Comparison of ENCODE assay signal across 8 cellular contexts in genomic region chr6:150417899-150418824, GRCh38. TPM values are rescaled to one million over a fixed set of nuclear protein-coding genes. Genes with fewer than 3 reads are reported as not detected.
DNase-seq lines count a peak whose midpoint lies in the region; ATAC-seq and TF ChIP-seq lines count a peak whose summit lies in the region.

No MANE protein-coding gene starts in this region.

- H3K4me1 Mint-ChIP-seq in CD14-positive monocyte, result peaks cover 17% of the 10 kb centered on the region
- H3K4me1 Mint-ChIP-seq in activated T-helper 17 cell treated with anti-CD3 and anti-CD28 coated beads, Interleukin-2, amount 50 U/mL, for 72 hours, result peaks cover 7% of the 10 kb centered on the region

- peak overlapping the region; percentile 70 for H3K4me2 ChIP-seq in parathyroid adenoma (ENCODE audit: low read length)

- H3K4me1 ChIP-seq in parathyroid adenoma, result peaks cover 3% of the 10 kb centered on the region

- peak overlapping the region in 3 of 7 donors; percentile 36 to 42 (median 38) for H3K27ac Mint-ChIP-seq in CD14-positive monocyte
- peak overlapping the region; percentile 50 for H3K27ac Mint-ChIP-seq in activated T-helper 17 cell treated with anti-CD3 and anti-CD28 coated beads, Interleukin-2, amount 50 U/mL, for 72 hours

- H3K27me3 Mint-ChIP-seq in CD14-positive monocyte (ENCODE audit: low read depth in 3 of 3), result peaks cover 9 to 12% (median 10%) of the 10 kb centered on the region in 3 donors
- H3K27me3 Mint-ChIP-seq in activated T-helper 17 cell treated with anti-CD3 and anti-CD28 coated beads, Interleukin-2, amount 50 U/mL, for 72 hours, result peaks cover 34% of the 10 kb centered on the region

- H3K4me3 ChIP-seq in parathyroid adenoma (ENCODE audit: low read depth, low read length), result peak overlapping the region; percentile 3

- H3K36me3 Mint-ChIP-seq in CD14-positive monocyte, result no peaks in the 10 kb centered on the region
- H3K36me3 Mint-ChIP-seq in activated T-helper 17 cell treated with anti-CD3 and anti-CD28 coated beads, Interleukin-2, amount 50 U/mL, for 72 hours (ENCODE audit: low read depth), result no peaks in the 10 kb centered on the region

- DNase-seq in CD14-positive monocyte (ENCODE audit: low spot score) (no peak), NCI-H345 treated with DMSO at 0.1 percent for 48 hours (lab: John Stamatoyannopoulos, UW; ENCODE audit: unreplicated experiment) (peak; percentile 65), globus pallidus (ENCODE audit: low spot score) (peak; percentile 71), islet precursor cell (no peak)

- H2AFZ ChIP-seq in parathyroid adenoma, result peak overlapping the region; percentile 85

- TF ChIP-seq CTCF in CD14-positive monocyte (IDR thresholded peaks at IDR 0.05) (peak; percentile 40), parathyroid adenoma (IDR thresholded peaks at IDR 0.05) (peak; percentile 83)

- ATAC-seq in GM18508 (IDR thresholded peaks at IDR 0.05; ENCODE audit: insufficient read depth, unreplicated experiment) (peak; percentile 69), HG03159 (IDR thresholded peaks at IDR 0.05; ENCODE audit: unreplicated experiment) (peak; percentile 80)
- ATAC-seq in activated T-helper 17 cell treated with anti-CD3 and anti-CD28 coated beads, Interleukin-2, amount 50 U/mL, for 72 hours (replicated peaks), result peak; percentile 81

- H3K79me2 ChIP-seq in parathyroid adenoma, result peaks cover 3% of the 10 kb centered on the region

- intact Hi-C loops in CD14-positive monocyte (cut with micrococcal nuclease), result loop anchor here (10.0 kb wide), 1 partner anchor 397 kb away; no protein-coding TSS in a partner anchor

- no peaks in the 10 kb centered on the region for H3K9me3 ChIP-seq in parathyroid adenoma (ENCODE audit: control insufficient read depth, low read length)

- no peaks in the 10 kb centered on the region for H3K36me3 ChIP-seq in parathyroid adenoma (ENCODE audit: control insufficient read depth, insufficient read depth, low read length)

- H3K9me3 Mint-ChIP-seq in CD14-positive monocyte, result peaks cover 5 to 18% (median 6%) of the 10 kb centered on the region in 7 donors
- peaks cover 4% of the 10 kb centered on the region for H3K9me3 Mint-ChIP-seq in activated T-helper 17 cell treated with anti-CD3 and anti-CD28 coated beads, Interleukin-2, amount 50 U/mL, for 72 hours

- peak overlapping the region; percentile 61 to 79 for H3K4me3 Mint-ChIP-seq in CD14-positive monocyte
- peak overlapping the region; percentile 77 for H3K4me3 Mint-ChIP-seq in activated T-helper 17 cell treated with anti-CD3 and anti-CD28 coated beads, Interleukin-2, amount 50 U/mL, for 72 hours

- no peaks in the 10 kb centered on the region for H3K27me3 ChIP-seq in parathyroid adenoma (ENCODE audit: control insufficient read depth, insufficient read depth, low read length)

- no peak overlapping the region for H3K9ac ChIP-seq in parathyroid adenoma

- peak overlapping the region; percentile 73 for H3K27ac ChIP-seq in parathyroid adenoma

RNA-seq across cellular contexts. Expression of gene IYD, which starts 49.4 kb away (rescaled TPM):
- not detected for polyA plus RNA-seq in CD14-positive monocyte
- not detected for total RNA-seq in activated T-helper 17 cell treated with anti-CD3 and anti-CD28 coated beads, Interleukin-2, amount 50 U/mL, for 72 hours

Comparison
In these comparisons a context has a peak if more than half of its experiments do, and no peak if none do; other contexts are left out.
1. DNase-seq: peak in NCI-H345 treated with DMSO at 0.1 percent for 48 hours (single experiment) and globus pallidus (single experiment); none in CD14-positive monocyte (single experiment) and islet precursor cell (single experiment).
2. Peak in every context shown above with its lines, with median percentiles within 50 percentile points of each other: ATAC-seq.